ENCODE assay signal across 10 cellular contexts in genomic region chr11:47915407-47916137, GRCh38.
A peak's percentile ranks its signal among the peaks of the same experiment; 100 is the strongest.
DNase-seq lines count a peak whose midpoint lies in the region; ATAC-seq and TF ChIP-seq lines count a peak whose summit lies in the region.
"Had no signal": no experiment of that assay in that cellular context is flagged by ENCODE, and none has a peak within 500 bp of the region (broad histone marks: within the 10 kb centered on the region; RNA-seq: fewer than 3 reads in every experiment).

No MANE protein-coding gene starts in this region.

- peak; percentile 27 to 28 for ATAC-seq in activated T-cell treated with anti-CD3 and anti-CD28 coated beads, Interleukin-2, amount 50 U/mL, for 4 hours
- ATAC-seq in GM21423 (IDR thresholded peaks at IDR 0.05; ENCODE audit: unreplicated experiment) = no peak

- H3K27me3 Mint-ChIP-seq in activated T-cell treated with anti-CD3 and anti-CD28 coated beads, Interleukin-2, amount 50 U/mL, for 4 hours (ENCODE audit: low read depth) = no peaks in the 10 kb centered on the region
- H3K27me3 Mint-ChIP-seq in HFFc6 (ENCODE audit: insufficient read depth) = peaks cover 5% of the 10 kb centered on the region; the same call in 1 of the 2 replicates

- H3K9me3 ChIP-seq in thyroid gland = no peaks in the 10 kb centered on the region
- H3K9me3 ChIP-seq: neutrophil had no signal

- no peaks in the 10 kb centered on the region for H3K36me3 ChIP-seq in thyroid gland
- H3K36me3 ChIP-seq: neutrophil had no signal

- TF ChIP-seq CTCF in VCaP (conservative IDR thresholded peaks at IDR 0.05) (no peak), thyroid gland (IDR thresholded peaks at IDR 0.05) (no peak), HFFc6 (IDR thresholded peaks at IDR 0.05) (no peak)

- H3K9me3 Mint-ChIP-seq in activated T-cell treated with anti-CD3 and anti-CD28 coated beads, Interleukin-2, amount 50 U/mL, for 4 hours = no peaks in the 10 kb centered on the region
- H3K9me3 Mint-ChIP-seq in HFFc6 = no peaks in the 10 kb centered on the region
- H3K9me3 Mint-ChIP-seq: H9 had no signal

- H3K4me3 Mint-ChIP-seq in activated T-cell treated with anti-CD3 and anti-CD28 coated beads, Interleukin-2, amount 50 U/mL, for 4 hours = peak overlapping the region; percentile 40
- no peak overlapping the region for H3K4me3 Mint-ChIP-seq in HFFc6
- H3K4me3 Mint-ChIP-seq: H9 had no signal

- peak overlapping the region; percentile 98 for H3K27ac ChIP-seq in VCaP
- peak overlapping the region; percentile 93 to 99 (median 95) for H3K27ac ChIP-seq in thyroid gland
- H3K27ac ChIP-seq: neutrophil had no signal

- intact Hi-C loops in thyroid gland (cut with DNase I) = no loop called here

- H3K27me3 ChIP-seq in thyroid gland = no peaks in the 10 kb centered on the region
- H3K27me3 ChIP-seq: neutrophil had no signal

- no peak overlapping the region for H3K4me3 ChIP-seq in thyroid gland (replicated peaks in 1 of 3)

- peaks cover 28 to 51% of the 10 kb centered on the region in 2 donors for H3K4me1 ChIP-seq in thyroid gland

- H3K36me3 Mint-ChIP-seq in activated T-cell treated with anti-CD3 and anti-CD28 coated beads, Interleukin-2, amount 50 U/mL, for 4 hours (ENCODE audit: insufficient read depth) = no peaks in the 10 kb centered on the region
- H3K36me3 Mint-ChIP-seq in HFFc6 (ENCODE audit: low read depth) = no peaks in the 10 kb centered on the region

- no peak overlapping the region for H3K27ac Mint-ChIP-seq in HFFc6

- H3K4me1 Mint-ChIP-seq in activated T-cell treated with anti-CD3 and anti-CD28 coated beads, Interleukin-2, amount 50 U/mL, for 4 hours (ENCODE audit: low read depth) = peaks cover 62% of the 10 kb centered on the region
- H3K4me1 Mint-ChIP-seq in HFFc6 (ENCODE audit: low read depth) = peaks cover 34% of the 10 kb centered on the region

- no peak for DNase-seq in activated T-cell treated with anti-CD3 and anti-CD28 coated beads, Interleukin-2, amount 50 U/mL, for 4 hours
- no peak for DNase-seq in activated T-cell treated with anti-CD3 and anti-CD28 coated beads, Interleukin-2, amount 50 U/mL, for 48 hours
- DNase-seq in left kidney (ENCODE audit: low read depth, low spot score) = peak; percentile 66
- DNase-seq in thyroid gland = no peak
- DNase-seq in NCI-H187 treated with DMSO at 0.1 percent for 48 hours (lab: John Stamatoyannopoulos, UW) = no peak
- DNase-seq in HFFc6 = no peak
- DNase-seq: H9 had no signal

- WGBS in thyroid gland, 2 donors = 69 to 71% methylated on average over 5 to 8 of the region's 8 CpGs

- TF ChIP-seq POLR2A in thyroid gland (IDR thresholded peaks at IDR 0.05) = no peak
